In genomic region chr19:8017808-8018207, GRCh38 we compare ENCODE assay signal across 8 cellular contexts. TPM values are rescaled to one million over a fixed set of nuclear protein-coding genes. Genes with fewer than 3 reads are reported as not detected.
DNase-seq lines count a peak whose midpoint lies in the region; ATAC-seq lines count a peak whose summit lies in the region.

No MANE protein-coding gene starts in this region.

- H3K4me1 Mint-ChIP-seq in T-helper 2 cell treated with Interferon-gamma antibody and Interleukin-4, amounts not matched to agents 5 μg/mL and 100 μg/mL, for 36 hours (ENCODE audit: low read depth) = peaks cover 8% of the 10 kb centered on the region

- DNase-seq in CD1c-positive myeloid dendritic cell (ENCODE audit: extremely low spot score) = peak; percentile 58
- peak; percentile 27 for DNase-seq in GM19240 (ENCODE audit: insufficient read length, low spot score)
- peak; percentile 21 for DNase-seq in T-helper 2 cell treated with Interferon-gamma antibody and Interleukin-4, amounts not matched to agents 5 μg/mL and 100 μg/mL, for 36 hours (ENCODE audit: low spot score)
- no peak for DNase-seq in medulla oblongata (ENCODE audit: extremely low spot score)
- no peak for DNase-seq in epidermal melanocyte (ENCODE audit: insufficient read length, low spot score)
- DNase-seq in NCI-H2171 (lab: John Stamatoyannopoulos, UW) = no peak

- ATAC-seq in esophagus mucosa (peak; percentile 48), GM19455 (IDR thresholded peaks at IDR 0.05; ENCODE audit: unreplicated experiment) (no peak)

- H3K27me3 Mint-ChIP-seq in T-helper 2 cell treated with Interferon-gamma antibody and Interleukin-4, amounts not matched to agents 5 μg/mL and 100 μg/mL, for 36 hours (ENCODE audit: low read depth) = no peaks in the 10 kb centered on the region

- H3K36me3 Mint-ChIP-seq in T-helper 2 cell treated with Interferon-gamma antibody and Interleukin-4, amounts not matched to agents 5 μg/mL and 100 μg/mL, for 36 hours (ENCODE audit: low read depth) = no peaks in the 10 kb centered on the region

- no peaks in the 10 kb centered on the region for H3K9me3 Mint-ChIP-seq in T-helper 2 cell treated with Interferon-gamma antibody and Interleukin-4, amounts not matched to agents 5 μg/mL and 100 μg/mL, for 36 hours

- peak overlapping the region; percentile 9 for H3K27ac Mint-ChIP-seq in T-helper 2 cell treated with Interferon-gamma antibody and Interleukin-4, amounts not matched to agents 5 μg/mL and 100 μg/mL, for 36 hours

- no peak overlapping the region for H3K4me3 Mint-ChIP-seq in T-helper 2 cell treated with Interferon-gamma antibody and Interleukin-4, amounts not matched to agents 5 μg/mL and 100 μg/mL, for 36 hours

RNA-seq across cellular contexts. Expression of gene ELAVL1, which starts 12.4 kb away (rescaled TPM):
- total RNA-seq in esophagus mucosa = 48.7 TPM

RNA-seq across cellular contexts. Expression of gene CCL25, which starts 34.8 kb away (rescaled TPM):
- total RNA-seq in esophagus mucosa = not detected

Comparison
In these comparisons a context has a peak if more than half of its experiments do, and no peak if none do; other contexts are left out.
1. DNase-seq: peak in CD1c-positive myeloid dendritic cell (single experiment), GM19240 (single experiment) and T-helper 2 cell treated with Interferon-gamma antibody and Interleukin-4, amounts not matched to agents 5 μg/mL and 100 μg/mL, for 36 hours (single experiment); none in medulla oblongata (single experiment), epidermal melanocyte (single experiment) and NCI-H2171 (single experiment).